In genomic region chr12:116924558-116925453, GRCh38 we compare ENCODE assay signal across 9 cellular contexts. TPM values are rescaled to one million over a fixed set of nuclear protein-coding genes. Genes with fewer than 3 reads are reported as not detected.
DNase-seq lines count a peak whose midpoint lies in the region; ATAC-seq, FAIRE-seq and TF ChIP-seq lines count a peak whose summit lies in the region.
"Had no signal": no experiment of that assay in that cellular context is flagged by ENCODE, and none has a peak within 500 bp of the region (broad histone marks: within the 10 kb centered on the region; RNA-seq: fewer than 3 reads in every experiment).

No MANE protein-coding gene starts in this region.

- no peaks in the 10 kb centered on the region for H3K27me3 ChIP-seq in CD4-positive, alpha-beta T cell (ENCODE audit: control insufficient read depth, insufficient read depth, low read length)

- POLR2A ChIA-PET in CD4-positive, alpha-beta T cell (lab: Charles Lee), result interaction anchor here (1.0 to 1.8 kb wide), 3 partner anchors 8 to 13 kb away, joined by 5 to 8 read pairs (median 5); partner anchors contain the start of gene FBXW8

- TF ChIP-seq CTCF in CD4-positive, alpha-beta T cell (IDR thresholded peaks at IDR 0.05), result no peak

- DNase-seq in CD4-positive, alpha-beta T cell, result peak in 9 of 10 experiments; percentile 10 to 50 (median 19)
- peak; percentile 52 for DNase-seq in HT-29 (ENCODE audit: low spot score)
- peak; percentile 91 for DNase-seq in activated CD4-positive, alpha-beta T cell treated with anti-CD3 and anti-CD28 coated beads, Interleukin-2, amount 10 ng/mL, durations not matched to agents 24 days and 14 days
- peak; percentile 18 for DNase-seq in fibroblast of peridontal ligament (ENCODE audit: extremely low read depth)
- peak; percentile 87 for DNase-seq in urothelium cell line (ENCODE audit: low spot score)
- DNase-seq in GOT3 (lab: John Stamatoyannopoulos, UW), result no peak
- no peak for DNase-seq in NCI-H2196 treated with DMSO at 0.1 percent for 48 hours (lab: John Stamatoyannopoulos, UW; ENCODE audit: unreplicated experiment)

- peak overlapping the region; percentile 77 for H3K4me3 Mint-ChIP-seq in CD4-positive, alpha-beta T cell
- peak overlapping the region; percentile 76 for H3K4me3 Mint-ChIP-seq in activated CD4-positive, alpha-beta T cell treated with anti-CD3 and anti-CD28 coated beads, Interleukin-2, amount 10 ng/mL, durations not matched to agents 24 days and 14 days

- ATAC-seq in CD4-positive, alpha-beta T cell (ENCODE audit: poor library complexity), result peak; percentile 92
- peak; percentile 82 for ATAC-seq in GM21528 (IDR thresholded peaks at IDR 0.05; ENCODE audit: low FRiP score, unreplicated experiment)

- peak; percentile 83 for FAIRE-seq in urothelium cell line (lab: Jason Lieb, UNC)

- peak overlapping the region; percentile 9 for H3K27ac ChIP-seq in CD4-positive, alpha-beta T cell (ENCODE audit: low read depth, low read length)
- H3K27ac ChIP-seq: HL-60 had no signal

- H3K4me1 Mint-ChIP-seq in CD4-positive, alpha-beta T cell (ENCODE audit: low read depth), result peaks cover 70% of the 10 kb centered on the region
- H3K4me1 Mint-ChIP-seq in activated CD4-positive, alpha-beta T cell treated with anti-CD3 and anti-CD28 coated beads, Interleukin-2, amount 10 ng/mL, durations not matched to agents 24 days and 14 days, result peaks cover 65% of the 10 kb centered on the region

- no peaks in the 10 kb centered on the region for H3K9me3 ChIP-seq in CD4-positive, alpha-beta T cell (ENCODE audit: control insufficient read depth, low read length)

- peak overlapping the region; percentile 72 for H3K27ac Mint-ChIP-seq in CD4-positive, alpha-beta T cell
- peak overlapping the region; percentile 76 for H3K27ac Mint-ChIP-seq in activated CD4-positive, alpha-beta T cell treated with anti-CD3 and anti-CD28 coated beads, Interleukin-2, amount 10 ng/mL, durations not matched to agents 24 days and 14 days

- H3K27me3 Mint-ChIP-seq in CD4-positive, alpha-beta T cell, result no peaks in the 10 kb centered on the region
- H3K27me3 Mint-ChIP-seq in activated CD4-positive, alpha-beta T cell treated with anti-CD3 and anti-CD28 coated beads, Interleukin-2, amount 10 ng/mL, durations not matched to agents 24 days and 14 days, result peaks cover 10% of the 10 kb centered on the region

- intact Hi-C loops in CD4-positive, alpha-beta T cell (cut with DNase I, micrococcal nuclease), result loop anchor here (2.0 to 5.0 kb wide), 2 partner anchors 106 to 188 kb away; partner anchors contain the start of genes RNFT2 (in 2 of the 2) and SPRING1 (in 2 of the 2)
- intact Hi-C loops in activated CD4-positive, alpha-beta T cell treated with anti-CD3 and anti-CD28 coated beads, Interleukin-2, amount 10 ng/mL, durations not matched to agents 24 days and 14 days (cut with micrococcal nuclease), result loop anchor here (1.0 to 10.0 kb wide), 4 partner anchors 35 to 600 kb away; partner anchors contain the start of genes RNFT2 and SPRING1

- H3K9me3 Mint-ChIP-seq in CD4-positive, alpha-beta T cell, result no peaks in the 10 kb centered on the region
- no peaks in the 10 kb centered on the region for H3K9me3 Mint-ChIP-seq in activated CD4-positive, alpha-beta T cell treated with anti-CD3 and anti-CD28 coated beads, Interleukin-2, amount 10 ng/mL, durations not matched to agents 24 days and 14 days

- peaks cover 12% of the 10 kb centered on the region for H3K36me3 Mint-ChIP-seq in CD4-positive, alpha-beta T cell (ENCODE audit: low read depth)
- H3K36me3 Mint-ChIP-seq in activated CD4-positive, alpha-beta T cell treated with anti-CD3 and anti-CD28 coated beads, Interleukin-2, amount 10 ng/mL, durations not matched to agents 24 days and 14 days (ENCODE audit: low read depth), result peaks cover 23% of the 10 kb centered on the region

- CTCF ChIA-PET in CD4-positive, alpha-beta T cell (lab: Charles Lee), result no interaction called here

RNA-seq across cellular contexts. Expression of gene FBXW8, which starts 14.1 kb away (rescaled TPM):
- 1 to 10 TPM; 6.6 to 7.3 TPM for total RNA-seq in CD4-positive, alpha-beta T cell
- total RNA-seq in HT-29 (2014; rRNA removed; shearing (Covaris generic)), result 10.0 and 13.1 TPM in 2 replicates
- total RNA-seq in activated CD4-positive, alpha-beta T cell treated with anti-CD3 and anti-CD28 coated beads, Interleukin-2, amount 10 ng/mL, durations not matched to agents 24 days and 14 days, result 6.2 and 6.5 TPM in 2 replicates

RNA-seq across cellular contexts. Expression of gene HRK, which starts 43.6 kb away (rescaled TPM):
- not detected for total RNA-seq in CD4-positive, alpha-beta T cell
- total RNA-seq in HT-29 (2014; rRNA removed; shearing (Covaris generic)), result not detected in 2 replicates
- not detected in 2 replicates for total RNA-seq in activated CD4-positive, alpha-beta T cell treated with anti-CD3 and anti-CD28 coated beads, Interleukin-2, amount 10 ng/mL, durations not matched to agents 24 days and 14 days

Comparison
In these comparisons a context has a peak if more than half of its experiments do, and no peak if none do; other contexts are left out.
1. DNase-seq: peak in CD4-positive, alpha-beta T cell (9 of 10), HT-29 (single experiment), activated CD4-positive, alpha-beta T cell treated with anti-CD3 and anti-CD28 coated beads, Interleukin-2, amount 10 ng/mL, durations not matched to agents 24 days and 14 days (single experiment), fibroblast of peridontal ligament (single experiment) and urothelium cell line (single experiment); none in GOT3 (single experiment) and NCI-H2196 treated with DMSO at 0.1 percent for 48 hours (single experiment).